In genomic region chr1:182688436-182688835, GRCh38 we compare ENCODE assay signal across 13 cellular contexts.
"Had no signal": no experiment of that assay in that cellular context is flagged by ENCODE, and none has a peak within 500 bp of the region (broad histone marks: within the 10 kb centered on the region; RNA-seq: fewer than 3 reads in every experiment).

No MANE protein-coding gene starts in this region.

- ATAC-seq: body of pancreas, gastrocnemius medialis, WTC11 had no signal

- DNase-seq: activated CD4-positive, alpha-beta T cell treated with anti-CD3 and anti-CD28 coated beads, Interleukin-2, amount 10 ng/mL, durations not matched to agents 24 days and 14 days; activated CD8-positive, alpha-beta memory T cell treated with anti-CD3 and anti-CD28 coated beads for 24 hours; activated naive CD4-positive, alpha-beta T cell treated with Interleukin-2 at 50 U/mL for 16 hours; body of pancreas; cortex of kidney; effector CD8-positive, alpha-beta T cell; gastrocnemius medialis; kidney glomerular epithelial cell; sigmoid colon; stimulated activated CD4-positive, alpha-beta T cell treated with anti-CD3 and anti-CD28 coated beads, Interleukin-12 subunit alpha, Interleukin-12 subunit beta, amount 100 ng/mL, for 4 hours; stomach; T-helper 9 cell had no signal
